28 cellular contexts compared by ENCODE assay signal in the genomic region with DNA sequence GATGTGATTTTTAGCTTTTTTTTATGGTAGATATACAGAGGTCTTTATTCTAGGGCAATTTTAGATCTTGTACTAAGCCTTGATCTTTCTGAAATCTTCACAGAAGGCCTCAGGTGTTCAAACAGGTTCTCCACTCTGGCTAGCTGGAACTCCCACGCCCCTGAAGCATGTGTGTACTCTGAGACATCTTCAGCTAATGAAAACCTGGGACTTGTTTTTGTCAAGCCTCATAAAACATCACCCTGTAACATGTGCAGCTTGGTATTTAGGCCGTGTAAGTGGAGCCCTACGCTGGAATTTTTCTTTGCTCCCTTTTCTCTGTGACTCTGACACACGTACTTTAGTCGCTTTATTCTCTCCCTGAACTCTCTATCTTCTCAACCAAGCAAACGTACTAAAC.
"Had no signal": no experiment of that assay in that cellular context is flagged by ENCODE, and none has a peak within 500 bp of the region (broad histone marks: within the 10 kb centered on the region; RNA-seq: fewer than 3 reads in every experiment).

No MANE protein-coding gene starts in this region.

- H3K4me1 Mint-ChIP-seq: activated naive CD4-positive, alpha-beta T cell treated with anti-CD3 and anti-CD28 coated beads, Interleukin-2, amount 50 U/mL, for 24 hours; activated naive CD8-positive, alpha-beta T cell treated with anti-CD3 and anti-CD28 coated beads, Interleukin-2, amount 50 U/mL, for 24 hours; activated T-helper 17 cell treated with anti-CD3 and anti-CD28 coated beads, Interleukin-2, amount 50 U/mL, for 72 hours; stimulated activated naive B cell treated with anti-CD40 and anti-IgM and Interleukin-4, amounts not matched to agents 10 μg/mL and 1 μg/mL and 100 μg/mL, for 72 hours had no signal

- H3K9me3 Mint-ChIP-seq: activated naive CD4-positive, alpha-beta T cell treated with anti-CD3 and anti-CD28 coated beads, Interleukin-2, amount 50 U/mL, for 24 hours; activated naive CD8-positive, alpha-beta T cell treated with anti-CD3 and anti-CD28 coated beads, Interleukin-2, amount 50 U/mL, for 24 hours; stimulated activated naive B cell treated with anti-CD40 and anti-IgM and Interleukin-4, amounts not matched to agents 10 μg/mL and 1 μg/mL and 100 μg/mL, for 72 hours had no signal

- H3K4me3 ChIP-seq: gastroesophageal sphincter, hepatocyte, left ventricle myocardium inferior, lung, mucosa of descending colon, pancreas, prostate gland, smooth muscle cell, stomach, tibial artery, upper lobe of right lung had no signal

- ATAC-seq: activated CD8-positive, alpha-beta T cell treated with anti-CD3 and anti-CD28 coated beads for 36 hours; activated naive CD8-positive, alpha-beta T cell treated with anti-CD3 and anti-CD28 coated beads, Interleukin-2, amount 50 U/mL, for 24 hours; activated T-cell treated with anti-CD3 and anti-CD28 coated beads, Interleukin-2, amount 50 U/mL, for 4 hours; activated T-helper 17 cell treated with anti-CD3 and anti-CD28 coated beads, Interleukin-2, amount 50 U/mL, for 72 hours; gastroesophageal sphincter; mucosa of descending colon; pancreas; stimulated activated naive B cell treated with anti-CD40 and anti-IgM and Interleukin-4, amounts not matched to agents 10 μg/mL and 1 μg/mL and 100 μg/mL, for 72 hours; upper lobe of right lung had no signal

- H3K27me3 Mint-ChIP-seq: activated CD8-positive, alpha-beta T cell treated with anti-CD3 and anti-CD28 coated beads for 36 hours; activated naive CD4-positive, alpha-beta T cell treated with anti-CD3 and anti-CD28 coated beads, Interleukin-2, amount 50 U/mL, for 24 hours; activated naive CD8-positive, alpha-beta T cell treated with anti-CD3 and anti-CD28 coated beads, Interleukin-2, amount 50 U/mL, for 24 hours; activated T-helper 17 cell treated with anti-CD3 and anti-CD28 coated beads, Interleukin-2, amount 50 U/mL, for 72 hours; stimulated activated naive B cell treated with anti-CD40 and anti-IgM and Interleukin-4, amounts not matched to agents 10 μg/mL and 1 μg/mL and 100 μg/mL, for 72 hours had no signal

- H3K27ac Mint-ChIP-seq: activated CD8-positive, alpha-beta T cell treated with anti-CD3 and anti-CD28 coated beads for 36 hours; activated naive CD4-positive, alpha-beta T cell treated with anti-CD3 and anti-CD28 coated beads, Interleukin-2, amount 50 U/mL, for 24 hours; activated naive CD8-positive, alpha-beta T cell treated with anti-CD3 and anti-CD28 coated beads, Interleukin-2, amount 50 U/mL, for 24 hours; activated T-helper 17 cell treated with anti-CD3 and anti-CD28 coated beads, Interleukin-2, amount 50 U/mL, for 72 hours; stimulated activated naive B cell treated with anti-CD40 and anti-IgM and Interleukin-4, amounts not matched to agents 10 μg/mL and 1 μg/mL and 100 μg/mL, for 72 hours had no signal

- DNase-seq: activated CD4-positive, alpha-beta T cell treated with anti-CD3 and anti-CD28 coated beads for 1 hour; activated CD4-positive, alpha-beta T cell treated with anti-CD3 and anti-CD28 coated beads, Interleukin-2, amount 50 U/mL, for 1 hour; activated CD8-positive, alpha-beta T cell treated with anti-CD3 and anti-CD28 coated beads for 36 hours; activated gamma-delta T cell treated with Interleukin-2 at 50 U/mL for 16 hours; activated naive CD8-positive, alpha-beta T cell treated with anti-CD3 and anti-CD28 coated beads, Interleukin-2, amount 50 U/mL, for 24 hours; activated T-cell treated with anti-CD3 and anti-CD28 coated beads, Interleukin-2, amount 50 U/mL, for 4 hours; amygdala; caudate nucleus; left ventricle myocardium inferior; mesendoderm; mucosa of descending colon; pancreas; stimulated activated CD4-positive, alpha-beta T cell treated with anti-CD3 and anti-CD28 coated beads, Interleukin-1b, Interleukin-23, amount 100 ng/mL, for 48 hours; stimulated activated CD4-positive, alpha-beta T cell treated with anti-CD3 and anti-CD28 coated beads, Interleukin-4, amount 100 ng/mL, for 4 hours; stimulated activated CD8-positive, alpha-beta memory T cell treated with anti-CD3 and anti-CD28 coated beads, Interleukin-4, amount 100 ng/mL, for 48 hours; stimulated activated naive B cell treated with anti-CD40 and anti-IgM and Interleukin-4, amounts not matched to agents 10 μg/mL and 1 μg/mL and 100 μg/mL, for 72 hours; stomach; T-helper 2 cell; tibial artery; upper lobe of right lung had no signal

- H3K36me3 Mint-ChIP-seq: activated naive CD4-positive, alpha-beta T cell treated with anti-CD3 and anti-CD28 coated beads, Interleukin-2, amount 50 U/mL, for 24 hours; stimulated activated naive B cell treated with anti-CD40 and anti-IgM and Interleukin-4, amounts not matched to agents 10 μg/mL and 1 μg/mL and 100 μg/mL, for 72 hours had no signal

- FAIRE-seq: keratinocyte, pancreas had no signal

- H3K4me3 Mint-ChIP-seq: activated CD8-positive, alpha-beta T cell treated with anti-CD3 and anti-CD28 coated beads for 36 hours; activated naive CD4-positive, alpha-beta T cell treated with anti-CD3 and anti-CD28 coated beads, Interleukin-2, amount 50 U/mL, for 24 hours; activated naive CD8-positive, alpha-beta T cell treated with anti-CD3 and anti-CD28 coated beads, Interleukin-2, amount 50 U/mL, for 24 hours; activated T-cell treated with anti-CD3 and anti-CD28 coated beads, Interleukin-2, amount 50 U/mL, for 4 hours; activated T-helper 17 cell treated with anti-CD3 and anti-CD28 coated beads, Interleukin-2, amount 50 U/mL, for 72 hours; stimulated activated naive B cell treated with anti-CD40 and anti-IgM and Interleukin-4, amounts not matched to agents 10 μg/mL and 1 μg/mL and 100 μg/mL, for 72 hours had no signal
